1 cellular context compared by ENCODE assay signal in the genomic region with DNA sequence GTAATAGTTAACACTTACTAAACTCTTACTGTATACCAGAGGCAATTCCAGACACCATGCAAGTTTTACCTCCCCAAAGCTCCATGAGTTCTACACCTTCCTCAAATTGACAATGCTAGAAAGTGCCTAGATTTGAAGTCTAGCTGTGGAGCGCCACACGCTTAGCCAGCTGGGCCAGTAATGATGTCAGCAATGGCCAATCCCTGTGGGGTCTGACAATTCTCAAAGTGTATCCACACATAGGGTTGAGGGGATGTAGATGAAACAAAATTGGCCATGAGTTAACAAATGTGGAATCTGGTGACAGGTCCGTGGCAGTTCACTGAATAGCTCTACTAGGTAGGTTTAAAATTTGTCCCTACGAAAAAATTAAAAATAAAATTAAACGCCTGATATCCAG.
A peak's percentile ranks its signal among the peaks of the same experiment; 100 is the strongest.
TF ChIP-seq lines count a peak whose summit lies in the region.

No MANE protein-coding gene starts in this region.

TF ChIP-seq in K562, 482 proteins besides CTCF, POLR2A, EP300 and RAD21:
- TF ChIP-seq CEBPG (CRISPR knock-in tag; IDR thresholded peaks at IDR 0.05) (no peak), CEBPG (tag; conservative IDR thresholded peaks at IDR 0.05 in 1 of 2, IDR thresholded peaks at IDR 0.05 in 1 of 2) (no peak), ZBTB33 (CRISPR knock-in tag; IDR thresholded peaks at IDR 0.05) (peak; percentile 93)
